1 cellular context compared by ENCODE assay signal in the genomic region with DNA sequence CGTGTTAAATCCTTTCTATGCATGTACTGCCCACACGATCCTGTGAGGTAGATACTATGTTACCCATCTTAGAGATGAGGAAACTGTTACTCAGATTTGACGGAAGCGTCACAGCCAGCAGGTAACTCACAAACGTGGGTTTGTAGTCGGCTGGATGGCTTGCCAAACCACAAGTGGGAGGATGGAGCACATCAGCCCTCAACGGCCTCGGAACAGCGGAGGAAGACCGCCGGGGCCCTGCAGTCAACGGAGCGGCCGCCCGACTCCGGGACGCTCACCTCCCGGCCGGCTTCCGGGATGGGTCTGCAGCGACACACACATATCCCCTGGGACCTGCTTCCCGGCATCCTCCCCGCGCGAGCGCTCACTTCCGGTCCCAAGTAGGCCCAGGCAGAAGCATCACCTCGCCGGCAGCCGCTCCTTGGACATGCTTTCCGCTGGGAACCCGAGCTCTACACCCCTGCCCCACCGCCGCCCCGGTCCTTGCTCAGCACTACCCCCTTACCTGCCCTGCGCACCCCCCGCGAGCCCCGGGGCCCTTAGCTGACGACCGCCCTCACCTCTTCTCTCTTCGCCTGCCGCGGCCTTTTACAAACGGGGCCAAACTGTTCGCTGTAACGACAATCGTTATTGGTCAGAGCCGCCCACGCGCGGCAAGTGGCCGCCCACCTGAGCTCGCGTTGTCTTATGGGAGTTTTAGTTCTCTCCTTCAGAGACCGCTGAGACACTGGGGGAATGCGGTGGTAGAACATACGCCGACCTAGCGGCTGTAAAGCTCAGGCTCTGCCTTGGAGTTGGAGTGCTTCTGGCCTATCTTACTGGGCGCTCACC.
TF ChIP-seq lines count a peak whose summit lies in the region.

A gene (minus strand): TSS at position 607 of the 831 bp plus-strand sequence. CDS start 9,034 bp downstream, outside the sequence.

TF ChIP-seq in GM23338, 12 proteins besides CTCF, POLR2A, EP300 and RAD21 (continued from another document):
- TF ChIP-seq, protein P1, sequence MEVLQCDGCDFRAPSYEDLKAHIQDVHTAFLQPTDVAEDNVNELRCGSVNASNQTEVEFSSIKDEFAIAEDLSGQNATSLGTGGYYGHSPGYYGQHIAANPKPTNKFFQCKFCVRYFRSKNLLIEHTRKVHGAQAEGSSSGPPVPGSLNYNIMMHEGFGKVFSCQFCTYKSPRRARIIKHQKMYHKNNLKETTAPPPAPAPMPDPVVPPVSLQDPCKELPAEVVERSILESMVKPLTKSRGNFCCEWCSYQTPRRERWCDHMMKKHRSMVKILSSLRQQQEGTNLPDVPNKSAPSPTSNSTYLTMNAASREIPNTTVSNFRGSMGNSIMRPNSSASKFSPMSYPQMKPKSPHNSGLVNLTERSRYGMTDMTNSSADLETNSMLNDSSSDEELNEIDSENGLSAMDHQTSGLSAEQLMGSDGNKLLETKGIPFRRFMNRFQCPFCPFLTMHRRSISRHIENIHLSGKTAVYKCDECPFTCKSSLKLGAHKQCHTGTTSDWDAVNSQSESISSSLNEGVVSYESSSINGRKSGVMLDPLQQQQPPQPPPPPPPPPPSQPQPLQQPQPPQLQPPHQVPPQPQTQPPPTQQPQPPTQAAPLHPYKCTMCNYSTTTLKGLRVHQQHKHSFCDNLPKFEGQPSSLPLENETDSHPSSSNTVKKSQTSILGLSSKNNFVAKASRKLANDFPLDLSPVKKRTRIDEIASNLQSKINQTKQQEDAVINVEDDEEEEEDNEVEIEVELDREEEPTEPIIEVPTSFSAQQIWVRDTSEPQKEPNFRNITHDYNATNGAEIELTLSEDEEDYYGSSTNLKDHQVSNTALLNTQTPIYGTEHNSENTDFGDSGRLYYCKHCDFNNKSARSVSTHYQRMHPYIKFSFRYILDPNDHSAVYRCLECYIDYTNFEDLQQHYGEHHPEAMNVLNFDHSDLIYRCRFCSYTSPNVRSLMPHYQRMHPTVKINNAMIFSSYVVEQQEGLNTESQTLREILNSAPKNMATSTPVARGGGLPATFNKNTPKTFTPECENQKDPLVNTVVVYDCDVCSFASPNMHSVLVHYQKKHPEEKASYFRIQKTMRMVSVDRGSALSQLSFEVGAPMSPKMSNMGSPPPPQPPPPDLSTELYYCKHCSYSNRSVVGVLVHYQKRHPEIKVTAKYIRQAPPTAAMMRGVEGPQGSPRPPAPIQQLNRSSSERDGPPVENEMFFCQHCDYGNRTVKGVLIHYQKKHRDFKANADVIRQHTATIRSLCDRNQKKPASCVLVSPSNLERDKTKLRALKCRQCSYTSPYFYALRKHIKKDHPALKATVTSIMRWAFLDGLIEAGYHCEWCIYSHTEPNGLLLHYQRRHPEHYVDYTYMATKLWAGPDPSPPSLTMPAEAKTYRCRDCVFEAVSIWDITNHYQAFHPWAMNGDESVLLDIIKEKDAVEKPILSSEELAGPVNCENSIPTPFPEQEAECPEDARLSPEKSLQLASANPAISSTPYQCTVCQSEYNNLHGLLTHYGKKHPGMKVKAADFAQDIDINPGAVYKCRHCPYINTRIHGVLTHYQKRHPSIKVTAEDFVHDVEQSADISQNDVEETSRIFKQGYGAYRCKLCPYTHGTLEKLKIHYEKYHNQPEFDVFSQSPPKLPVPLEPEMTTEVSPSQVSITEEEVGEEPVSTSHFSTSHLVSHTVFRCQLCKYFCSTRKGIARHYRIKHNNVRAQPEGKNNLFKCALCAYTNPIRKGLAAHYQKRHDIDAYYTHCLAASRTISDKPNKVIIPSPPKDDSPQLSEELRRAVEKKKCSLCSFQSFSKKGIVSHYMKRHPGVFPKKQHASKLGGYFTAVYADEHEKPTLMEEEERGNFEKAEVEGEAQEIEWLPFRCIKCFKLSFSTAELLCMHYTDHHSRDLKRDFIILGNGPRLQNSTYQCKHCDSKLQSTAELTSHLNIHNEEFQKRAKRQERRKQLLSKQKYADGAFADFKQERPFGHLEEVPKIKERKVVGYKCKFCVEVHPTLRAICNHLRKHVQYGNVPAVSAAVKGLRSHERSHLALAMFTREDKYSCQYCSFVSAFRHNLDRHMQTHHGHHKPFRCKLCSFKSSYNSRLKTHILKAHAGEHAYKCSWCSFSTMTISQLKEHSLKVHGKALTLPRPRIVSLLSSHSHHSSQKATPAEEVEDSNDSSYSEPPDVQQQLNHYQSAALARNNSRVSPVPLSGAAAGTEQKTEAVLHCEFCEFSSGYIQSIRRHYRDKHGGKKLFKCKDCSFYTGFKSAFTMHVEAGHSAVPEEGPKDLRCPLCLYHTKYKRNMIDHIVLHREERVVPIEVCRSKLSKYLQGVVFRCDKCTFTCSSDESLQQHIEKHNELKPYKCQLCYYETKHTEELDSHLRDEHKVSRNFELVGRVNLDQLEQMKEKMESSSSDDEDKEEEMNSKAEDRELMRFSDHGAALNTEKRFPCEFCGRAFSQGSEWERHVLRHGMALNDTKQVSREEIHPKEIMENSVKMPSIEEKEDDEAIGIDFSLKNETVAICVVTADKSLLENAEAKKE (CRISPR knock-in tag; IDR thresholded peaks at IDR 0.05), result peak; percentile 75; the same call in 1 of the 2 replicates
- TF ChIP-seq, protein P2, sequence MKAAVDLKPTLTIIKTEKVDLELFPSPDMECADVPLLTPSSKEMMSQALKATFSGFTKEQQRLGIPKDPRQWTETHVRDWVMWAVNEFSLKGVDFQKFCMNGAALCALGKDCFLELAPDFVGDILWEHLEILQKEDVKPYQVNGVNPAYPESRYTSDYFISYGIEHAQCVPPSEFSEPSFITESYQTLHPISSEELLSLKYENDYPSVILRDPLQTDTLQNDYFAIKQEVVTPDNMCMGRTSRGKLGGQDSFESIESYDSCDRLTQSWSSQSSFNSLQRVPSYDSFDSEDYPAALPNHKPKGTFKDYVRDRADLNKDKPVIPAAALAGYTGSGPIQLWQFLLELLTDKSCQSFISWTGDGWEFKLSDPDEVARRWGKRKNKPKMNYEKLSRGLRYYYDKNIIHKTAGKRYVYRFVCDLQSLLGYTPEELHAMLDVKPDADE (IDR thresholded peaks at IDR 0.05), result peak; percentile 82
